Comparison of ENCODE assay signal across 1 cellular context in genomic region chrX:135596495-135596894, GRCh38.
TF ChIP-seq lines count a peak whose summit lies in the region.

No MANE protein-coding gene starts in this region.

TF ChIP-seq in K562, 482 proteins besides CTCF, POLR2A, EP300 and RAD21 (continued from another document):
- TF ChIP-seq ZBTB34 (CRISPR knock-in tag; IDR thresholded peaks at IDR 0.05) (no peak), MAZ (CRISPR knock-in tag; conservative IDR thresholded peaks at IDR 0.05 in 1 of 2, IDR thresholded peaks at IDR 0.05 in 1 of 2) (peak in 1 of 2 experiments; percentile 45; a peak in 1 of 4 replicates), SMC3 (conservative IDR thresholded peaks at IDR 0.05; ENCODE audit: insufficient read depth, low read depth, low read length) (peak; percentile 58; the same call in 1 of the 2 replicates), DEAF1 (CRISPR knock-in tag; IDR thresholded peaks at IDR 0.05) (peak; percentile 63), TEAD4 (IDR thresholded peaks at IDR 0.05; ENCODE audit: low read length) (no peak), TEAD4 (CRISPR knock-in tag; IDR thresholded peaks at IDR 0.05; ENCODE audit: borderline replicate concordance) (no peak), TOE1 (IDR thresholded peaks at IDR 0.05; ENCODE audit: borderline replicate concordance) (no peak), TOE1 (CRISPR knock-in tag; IDR thresholded peaks at IDR 0.05; ENCODE audit: borderline replicate concordance, low read depth) (no peak)
